7 cellular contexts compared by ENCODE assay signal in the genomic region with DNA sequence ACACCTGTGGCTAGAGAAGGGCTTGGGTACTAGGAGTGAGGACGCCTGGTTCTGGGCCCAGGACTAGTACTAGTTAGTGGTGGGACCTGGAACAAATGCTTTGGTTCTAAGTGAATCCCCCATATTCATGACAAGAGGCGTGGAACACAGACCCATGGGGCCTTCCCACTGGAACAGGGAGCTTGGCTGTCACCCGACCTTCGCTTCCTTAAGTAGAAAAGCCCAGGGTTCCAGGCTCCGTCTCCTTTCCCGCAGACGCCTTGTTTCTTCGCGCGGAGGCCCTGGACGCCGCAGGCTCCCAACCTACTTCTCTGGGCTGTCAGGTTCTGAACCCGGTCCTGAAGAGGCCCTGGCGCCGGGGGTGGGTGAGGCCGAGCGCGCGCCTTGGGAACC. TPM values are rescaled to one million over a fixed set of nuclear protein-coding genes. Genes with fewer than 3 reads are reported as not detected.
DNase-seq lines count a peak whose midpoint lies in the region; TF ChIP-seq lines count a peak whose summit lies in the region.
"Not testable (repeated sequence)": the region's sequence is repeated elsewhere in the genome, so short reads cannot be mapped to it uniquely, and the experiment has no call there.

No MANE protein-coding gene starts in this region.

- H3K4me1 ChIP-seq in cardiac muscle cell (ENCODE audit: low read depth); mucosa of stomach (ENCODE audit: control insufficient read depth, insufficient read depth, low read length): not testable (repeated sequence)
- peaks cover 13% of the 10 kb centered on the region for H3K4me1 ChIP-seq in skeletal muscle satellite cell (ENCODE audit: control insufficient read depth, insufficient read depth, low read length)

- peak overlapping the region; percentile 69 for H3K9ac ChIP-seq in mucosa of stomach (ENCODE audit: low read length)
- H3K9ac ChIP-seq in skeletal muscle satellite cell (ENCODE audit: low read depth, low read length), result peak overlapping the region; percentile 84

- peaks cover 12% of the 10 kb centered on the region for H3K36me3 Mint-ChIP-seq in activated CD4-positive, alpha-beta memory T cell treated with anti-CD3 and anti-CD28 coated beads, Interleukin-2, amount 10 ng/mL, durations not matched to agents 7 days and 5 days (ENCODE audit: low read depth)

- peak overlapping the region; percentile 70 for H3K27ac Mint-ChIP-seq in activated CD4-positive, alpha-beta memory T cell treated with anti-CD3 and anti-CD28 coated beads, Interleukin-2, amount 10 ng/mL, durations not matched to agents 7 days and 5 days

- DNase-seq in ELF-1 (ENCODE audit: low read depth, low spot score) (peak; percentile 32), NCI-H146 (lab: John Stamatoyannopoulos, UW) (peak; percentile 24)
- not testable (repeated sequence) for DNase-seq in activated CD4-positive, alpha-beta memory T cell treated with anti-CD3 and anti-CD28 coated beads, Interleukin-2, amount 10 ng/mL, durations not matched to agents 7 days and 5 days; cardiac fibroblast (ENCODE audit: low read depth in 2 of 2); cardiac muscle cell (ENCODE audit: low read depth in 1 of 2, low spot score in 1 of 2)

- peak overlapping the region; percentile 89 for H3K4me3 Mint-ChIP-seq in activated CD4-positive, alpha-beta memory T cell treated with anti-CD3 and anti-CD28 coated beads, Interleukin-2, amount 10 ng/mL, durations not matched to agents 7 days and 5 days

- H3K27me3 Mint-ChIP-seq in activated CD4-positive, alpha-beta memory T cell treated with anti-CD3 and anti-CD28 coated beads, Interleukin-2, amount 10 ng/mL, durations not matched to agents 7 days and 5 days, result not testable (repeated sequence)

- peaks cover 58% of the 10 kb centered on the region for H3K4me1 Mint-ChIP-seq in activated CD4-positive, alpha-beta memory T cell treated with anti-CD3 and anti-CD28 coated beads, Interleukin-2, amount 10 ng/mL, durations not matched to agents 7 days and 5 days

- peak overlapping the region; percentile 25 to 76 for H3K4me3 ChIP-seq in cardiac fibroblast (replicated peaks in 1 of 2; ENCODE audit: low read depth in 2 of 2, low read length in 2 of 2)
- peak overlapping the region; percentile 87 for H3K4me3 ChIP-seq in cardiac muscle cell
- H3K4me3 ChIP-seq in mucosa of stomach (ENCODE audit: low read length), result peak overlapping the region; percentile 38
- H3K4me3 ChIP-seq in skeletal muscle satellite cell (ENCODE audit: low read length), result peak overlapping the region; percentile 99

- POLR2A ChIA-PET in activated CD4-positive, alpha-beta memory T cell treated with anti-CD3 and anti-CD28 coated beads, Interleukin-2, amount 10 ng/mL, durations not matched to agents 7 days and 5 days (lab: Charles Lee), result interaction anchor here (0.8 to 2.4 kb wide), 21 partner anchors 10 to 298 kb away, joined by 3 to 22 read pairs (median 5); a partner anchor contains a TSS

- H3K4me2 ChIP-seq in skeletal muscle satellite cell (ENCODE audit: low read length), result peak overlapping the region; percentile 100

- peak overlapping the region; percentile 57 for H3K27ac ChIP-seq in cardiac muscle cell

- H3K36me3 ChIP-seq in cardiac muscle cell; mucosa of stomach (ENCODE audit: control insufficient read depth, insufficient read depth, low read length); skeletal muscle satellite cell (ENCODE audit: insufficient read depth, low read length): not testable (repeated sequence)

- not testable (repeated sequence) for TF ChIP-seq CTCF in cardiac fibroblast (IDR thresholded peaks at IDR 0.05; ENCODE audit: low read depth, low read length); cardiac muscle cell (IDR thresholded peaks at IDR 0.05; ENCODE audit: low read depth, low read length)

- H3K27me3 ChIP-seq in cardiac muscle cell; mucosa of stomach (ENCODE audit: control insufficient read depth, insufficient read depth, low read length); skeletal muscle satellite cell (ENCODE audit: control insufficient read depth, insufficient read depth, low read length): not testable (repeated sequence)

- not testable (repeated sequence) for H3K9me3 ChIP-seq in cardiac muscle cell (ENCODE audit: low read depth); mucosa of stomach (ENCODE audit: control insufficient read depth, low read length); skeletal muscle satellite cell (replicated peaks; ENCODE audit: low read length)

- H3K9me3 Mint-ChIP-seq in activated CD4-positive, alpha-beta memory T cell treated with anti-CD3 and anti-CD28 coated beads, Interleukin-2, amount 10 ng/mL, durations not matched to agents 7 days and 5 days, result not testable (repeated sequence)

- CTCF ChIA-PET in activated CD4-positive, alpha-beta memory T cell treated with anti-CD3 and anti-CD28 coated beads, Interleukin-2, amount 10 ng/mL, durations not matched to agents 7 days and 5 days (lab: Charles Lee), result interaction anchor here (0.6 to 1.0 kb wide), 7 partner anchors 10 to 217 kb away, joined by 3 to 11 read pairs (median 4); a partner anchor contains a TSS

RNA-seq across cellular contexts. Expression of a gene that starts 5.0 kb away (rescaled TPM):
- 10 to 100 TPM; 33.1 to 33.3 TPM for total RNA-seq in activated CD4-positive, alpha-beta memory T cell treated with anti-CD3 and anti-CD28 coated beads, Interleukin-2, amount 10 ng/mL, durations not matched to agents 7 days and 5 days
- total RNA-seq in cardiac muscle cell, result 3.4 and 4.5 TPM in 2 replicates
- 4.1 and 7.4 TPM in 2 replicates for polyA plus RNA-seq in cardiac muscle cell
- total RNA-seq in skeletal muscle satellite cell (2012; rRNA removed), result 12.2 and 13.9 TPM in 2 replicates

RNA-seq across cellular contexts. Expression of a gene that starts 55.2 kb away (rescaled TPM):
- total RNA-seq in activated CD4-positive, alpha-beta memory T cell treated with anti-CD3 and anti-CD28 coated beads, Interleukin-2, amount 10 ng/mL, durations not matched to agents 7 days and 5 days, result 1 to 10 TPM; 7.3 to 9.2 TPM
- total RNA-seq in cardiac muscle cell, result 27.2 and 34.8 TPM in 2 replicates
- 61.3 and 72.2 TPM in 2 replicates for polyA plus RNA-seq in cardiac muscle cell
- total RNA-seq in skeletal muscle satellite cell (2012; rRNA removed), result 9.6 and 14.6 TPM in 2 replicates

Comparison
In these comparisons a context has a peak if more than half of its experiments do, and no peak if none do; other contexts are left out.
1. H3K4me3 ChIP-seq: peak in every context shown above with its lines; median percentile 99 in skeletal muscle satellite cell; 87 in cardiac muscle cell; 50 in cardiac fibroblast; 38 in mucosa of stomach.